Comparison of ENCODE assay signal across 15 cellular contexts in the genomic region with DNA sequence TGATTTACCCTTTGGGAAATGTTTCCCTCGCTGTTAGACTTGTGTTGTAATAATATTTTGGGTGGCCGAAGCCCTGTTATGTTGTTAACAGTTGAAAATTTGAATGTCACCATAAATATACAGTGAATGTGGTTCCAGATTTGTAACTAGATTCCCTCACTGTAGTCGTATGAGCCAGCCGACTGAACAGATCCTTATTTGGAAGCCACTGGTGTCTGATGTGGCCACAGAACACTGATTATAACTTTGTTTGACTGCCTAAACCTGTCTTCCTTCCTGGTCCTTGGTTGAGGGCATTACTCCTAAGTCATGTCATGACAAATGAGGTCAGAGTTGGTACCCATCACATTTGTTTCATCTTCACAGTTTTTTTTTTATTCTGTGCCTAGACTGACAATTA. TPM values are rescaled to one million over a fixed set of nuclear protein-coding genes. Genes with fewer than 3 reads are reported as not detected.
DNase-seq lines count a peak whose midpoint lies in the region; ATAC-seq and TF ChIP-seq lines count a peak whose summit lies in the region.
"Had no signal": no experiment of that assay in that cellular context is flagged by ENCODE, and none has a peak within 500 bp of the region (broad histone marks: within the 10 kb centered on the region; RNA-seq: fewer than 3 reads in every experiment).

No MANE protein-coding gene starts in this region.

- 41% methylated on average over 4 of the region's 4 CpGs for WGBS in esophagus muscularis mucosa
- whole genome bisulfite sequencing in psoas muscle, 3 donors, result 15 to 42% (median 28%) methylated on average over 4 of the region's 4 CpGs

- intact Hi-C loops in esophagus muscularis mucosa (cut with DNase I), result no loop called here
- intact Hi-C loops in psoas muscle (cut with DNase I), result loop anchor here in 1 of 2 donors (5.0 kb wide), 1 partner anchor 43 kb away; the partner anchor contains the start of gene YAP1

- H3K36me3 ChIP-seq in esophagus muscularis mucosa, result no peaks in the 10 kb centered on the region
- no peaks in the 10 kb centered on the region for H3K36me3 ChIP-seq in psoas muscle (ENCODE audit: insufficient read depth in 1 of 2, low read depth in 1 of 2)
- H3K36me3 ChIP-seq: heart left ventricle had no signal

- H3K9me3 ChIP-seq in esophagus muscularis mucosa, result no peaks in the 10 kb centered on the region
- H3K9me3 ChIP-seq in psoas muscle, result no peaks in the 10 kb centered on the region
- H3K9me3 ChIP-seq: heart left ventricle had no signal

- H3K27me3 ChIP-seq in esophagus muscularis mucosa (no peaks in the 10 kb centered on the region), psoas muscle (ENCODE audit: insufficient read depth in 3 of 3, low read length in 2 of 3) (no peaks in the 10 kb centered on the region)
- H3K27me3 ChIP-seq: heart left ventricle had no signal

- H3K4me1 ChIP-seq in esophagus muscularis mucosa, result peaks cover 39 to 84% (median 74%) of the 10 kb centered on the region in 4 donors
- H3K4me1 ChIP-seq in psoas muscle, result peaks cover 52% of the 10 kb centered on the region

- TF ChIP-seq EP300 in esophagus muscularis mucosa (IDR thresholded peaks at IDR 0.05), result no peak

- TF ChIP-seq CTCF in esophagus muscularis mucosa (IDR thresholded peaks at IDR 0.05) (no peak), psoas muscle (IDR thresholded peaks at IDR 0.05) (no peak)

- peak in 3 of 4 donors; percentile 43 to 68 (median 62) for ATAC-seq in psoas muscle
- ATAC-seq in GM21447 (IDR thresholded peaks at IDR 0.05; ENCODE audit: unreplicated experiment), result no peak
- ATAC-seq in GM21390 (IDR thresholded peaks at IDR 0.05; ENCODE audit: unreplicated experiment), result no peak
- ATAC-seq: activated CD4-positive, alpha-beta T cell treated with anti-CD3 and anti-CD28 coated beads for 36 hours had no signal

- DNase-seq in EH (ENCODE audit: low read depth) (peak; percentile 48), M059J (ENCODE audit: low read depth) (peak; percentile 27), esophagus muscularis mucosa (ENCODE audit: extremely low spot score) (no peak), psoas muscle (no peak), NCI-H1105 treated with DMSO at 0.1 percent for 48 hours (lab: John Stamatoyannopoulos, UW) (no peak), substantia nigra (lab: John Stamatoyannopoulos, UW) (no peak)
- DNase-seq: activated CD4-positive, alpha-beta T cell treated with anti-CD3 and anti-CD28 coated beads for 36 hours; cerebellar nuclear complex; heart left ventricle; kidney glomerular epithelial cell; NK-92 treated with Interleukin-12 subunit alpha and Interleukin-12 subunit beta, amount 100 ng/mL, for 24 hours; retina; stimulated activated CD8-positive, alpha-beta memory T cell treated with anti-CD3 and anti-CD28 coated beads, Interleukin-4, amount 100 ng/mL, for 48 hours had no signal

- H3K4me3 ChIP-seq in esophagus muscularis mucosa (no peak overlapping the region), psoas muscle (peak overlapping the region; percentile 46)
- H3K4me3 ChIP-seq: heart left ventricle had no signal

- H3K27ac ChIP-seq in esophagus muscularis mucosa (replicated peaks in 1 of 4), result peak overlapping the region in 3 of 4 donors; percentile 12 to 25 (median 24)
- H3K27ac ChIP-seq in psoas muscle, result peak overlapping the region; percentile 71
- no peak overlapping the region for H3K27ac ChIP-seq in substantia nigra (ENCODE audit: low read depth, low read length, poor library complexity, severe bottlenecking)

- no peak for TF ChIP-seq POLR2A in esophagus muscularis mucosa (IDR thresholded peaks at IDR 0.05; ENCODE audit: low read depth)

RNA-seq across cellular contexts. Expression of gene YAP1, which starts 45.4 kb away (rescaled TPM):
- 61.6 and 79.6 TPM in 2 replicates for total RNA-seq in M059J (2014; rRNA removed; shearing (Covaris generic))
- total RNA-seq in esophagus muscularis mucosa (100 to 1,000 TPM; 220 to 343 (median 275) TPM), psoas muscle (100 to 1,000 TPM in 2 of 4 donors, 10 to 100 TPM in 2; 28.6 to 124 (median 82.3) TPM)
- polyA plus RNA-seq in psoas muscle, result 10 to 100 TPM; 11.5 to 42.3 (median 32.1) TPM

Comparison
In these comparisons a context has a peak if more than half of its experiments do, and no peak if none do; other contexts are left out.
1. DNase-seq: peak in EH (single experiment) and M059J (single experiment); none in esophagus muscularis mucosa (single experiment), psoas muscle (0 of 2), NCI-H1105 treated with DMSO at 0.1 percent for 48 hours (single experiment) and substantia nigra (0 of 49).
2. ATAC-seq: peak in psoas muscle (3 of 4); none in GM21447 (single experiment) and GM21390 (single experiment).